27 cellular contexts compared by ENCODE assay signal in the genomic region with DNA sequence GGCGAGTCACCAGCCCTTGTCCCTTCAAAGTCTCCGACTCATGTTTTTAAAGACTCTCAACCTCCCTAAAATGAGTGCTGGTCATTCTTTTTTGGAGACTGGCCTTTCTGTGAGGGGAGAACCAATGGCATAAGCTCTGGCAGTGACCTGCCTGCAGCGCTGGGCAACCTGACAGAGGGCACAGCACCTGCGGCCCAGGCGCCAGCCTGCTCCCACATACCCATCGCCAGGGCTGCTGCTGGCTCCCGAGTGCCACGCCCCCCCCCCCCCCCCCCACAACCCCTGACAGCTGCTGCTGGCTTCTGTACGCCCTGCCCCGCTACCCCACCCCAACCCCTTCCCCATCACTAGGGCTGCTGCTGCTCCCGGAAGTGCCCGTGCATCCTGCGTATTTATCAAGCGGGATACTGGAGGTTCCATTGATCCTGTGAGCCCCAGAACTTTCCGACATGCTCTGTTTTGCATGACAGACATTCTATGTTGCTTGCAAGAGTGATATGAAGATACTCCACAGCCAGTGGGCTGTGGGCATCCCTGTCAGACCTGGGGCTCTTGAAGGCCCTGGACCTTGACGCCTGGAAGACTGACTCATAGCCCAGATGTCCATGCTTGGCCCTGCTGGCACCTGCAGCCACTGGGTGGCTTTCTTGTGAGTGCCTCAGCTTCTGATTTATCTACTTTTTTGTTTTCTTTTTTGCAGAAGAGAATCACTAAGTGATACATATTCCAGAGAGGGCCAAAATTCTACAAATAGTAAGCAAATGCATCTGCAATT.
"Had no signal": no experiment of that assay in that cellular context is flagged by ENCODE, and none has a peak within 500 bp of the region (broad histone marks: within the 10 kb centered on the region; RNA-seq: fewer than 3 reads in every experiment).

No MANE protein-coding gene starts in this region.

- FAIRE-seq: endothelial cell of umbilical vein, frontal cortex, pancreas had no signal

- H3K36me3 ChIP-seq: thyroid gland, uterus had no signal

- H3K27me3 ChIP-seq: heart left ventricle, hepatocyte, left lung, pancreas, right lobe of liver, suprapubic skin, thyroid gland, uterus had no signal

- H3K9me3 Mint-ChIP-seq: type B pancreatic cell had no signal

- ATAC-seq: heart left ventricle; left cardiac atrium; left lung; natural killer cell; pancreas; stimulated activated naive CD8-positive, alpha-beta T cell treated with anti-CD3 and anti-CD28 coated beads, Interleukin-15, amount 100 ng/mL, for 72 hours had no signal

- H3K27ac Mint-ChIP-seq: natural killer cell; stimulated activated naive CD8-positive, alpha-beta T cell treated with anti-CD3 and anti-CD28 coated beads, Interleukin-15, amount 100 ng/mL, for 72 hours; type B pancreatic cell had no signal

- H3K4me2 ChIP-seq: hepatocyte, smooth muscle cell had no signal

- H3K27me3 Mint-ChIP-seq: stimulated activated naive CD8-positive, alpha-beta T cell treated with anti-CD3 and anti-CD28 coated beads, Interleukin-15, amount 100 ng/mL, for 72 hours; type B pancreatic cell had no signal

- H2AFZ ChIP-seq: hepatocyte had no signal

- H3K4me3 Mint-ChIP-seq: natural killer cell; stimulated activated naive CD8-positive, alpha-beta T cell treated with anti-CD3 and anti-CD28 coated beads, Interleukin-15, amount 100 ng/mL, for 72 hours; type B pancreatic cell had no signal

- H3K27ac ChIP-seq: coronary artery, heart left ventricle, hepatocyte, left lung, pancreas, right lobe of liver, suprapubic skin, thyroid gland, uterus had no signal

- H3K4me1 ChIP-seq: left lung, pancreas, suprapubic skin, uterus had no signal

- H3K4me3 ChIP-seq: coronary artery, heart left ventricle, hepatocyte, left lung, pancreas, right lobe of liver, smooth muscle cell, suprapubic skin, thyroid gland, uterus had no signal

- DNase-seq: dermis blood vessel endothelial cell; effector memory CD4-positive, alpha-beta T cell; heart left ventricle; kidney; left cardiac atrium; left lung; mammary epithelial cell; mesendoderm; natural killer cell; occipital lobe; pancreas; right lobe of liver; stimulated activated CD4-positive, alpha-beta T cell treated with anti-CD3 and anti-CD28 coated beads, Interleukin-12 subunit alpha, Interleukin-12 subunit beta, amount 100 ng/mL, for 4 hours; stimulated activated CD4-positive, alpha-beta T cell treated with anti-CD3 and anti-CD28 coated beads, Interleukin-1b, Interleukin-23, amount 100 ng/mL, for 48 hours; stimulated activated CD4-positive, alpha-beta T cell treated with anti-CD3 and anti-CD28 coated beads, Interleukin-4, amount 100 ng/mL, for 1 hour; stimulated activated CD8-positive, alpha-beta memory T cell treated with anti-CD3 and anti-CD28 coated beads, Interleukin-4, amount 100 ng/mL, for 48 hours; stimulated activated naive CD4-positive, alpha-beta T cell; stimulated activated naive CD8-positive, alpha-beta T cell treated with anti-CD3 and anti-CD28 coated beads, Interleukin-15, amount 100 ng/mL, for 72 hours; thyroid gland; uterus had no signal

- H3K9me3 ChIP-seq: heart left ventricle, left lung, pancreas, right lobe of liver, suprapubic skin, thyroid gland, uterus had no signal

- H3K79me2 ChIP-seq: hepatocyte had no signal
